6 cellular contexts compared by ENCODE assay signal in genomic region chr3:34973586-34973985, GRCh38.
"Had no signal": no experiment of that assay in that cellular context is flagged by ENCODE, and none has a peak within 500 bp of the region (broad histone marks: within the 10 kb centered on the region; RNA-seq: fewer than 3 reads in every experiment).

No MANE protein-coding gene starts in this region.

- H3K27ac ChIP-seq: HL-60 had no signal

- ATAC-seq: HepG2, K562 had no signal

- H3K4me3 ChIP-seq: K562 had no signal

- DNase-seq: IMR-90, KBM-7, KG1 had no signal
